13 cellular contexts compared by ENCODE assay signal in the genomic region with DNA sequence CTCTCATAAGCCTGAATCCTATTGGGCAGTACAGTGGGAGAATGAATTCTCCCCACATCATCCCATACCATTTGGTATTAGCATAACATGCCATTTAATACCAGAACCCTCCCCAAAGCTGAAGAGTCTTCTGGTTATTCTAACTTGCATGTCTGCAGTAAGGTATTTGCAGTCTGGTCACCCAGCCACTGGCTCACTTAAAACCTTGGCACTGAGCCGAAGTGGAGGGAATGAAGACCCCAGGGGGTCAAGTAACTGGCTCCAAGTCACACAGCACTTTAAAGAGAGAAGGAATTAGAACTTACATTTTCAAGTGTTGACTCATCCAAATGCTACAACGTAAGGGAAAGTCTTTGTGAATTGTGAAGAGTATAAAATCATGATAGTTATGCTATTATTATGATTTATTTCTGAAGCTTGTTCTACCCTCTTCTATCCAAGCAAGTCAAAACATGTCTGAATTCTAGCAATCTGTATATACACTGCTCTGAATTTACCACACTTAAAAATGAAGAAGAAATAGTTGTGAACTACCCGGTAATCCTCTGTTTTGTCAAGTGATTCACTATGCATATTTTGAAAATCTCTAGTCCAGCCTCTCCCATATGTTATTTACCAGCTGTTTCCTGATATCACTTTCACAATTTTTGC. TPM values are rescaled to one million over a fixed set of nuclear protein-coding genes. Genes with fewer than 3 reads are reported as not detected.
DNase-seq lines count a peak whose midpoint lies in the region; ATAC-seq and TF ChIP-seq lines count a peak whose summit lies in the region.
"Had no signal": no experiment of that assay in that cellular context is flagged by ENCODE, and none has a peak within 500 bp of the region (broad histone marks: within the 10 kb centered on the region; RNA-seq: fewer than 3 reads in every experiment).

No MANE protein-coding gene starts in this region.

- H3K9me3 ChIP-seq in Caco-2, result no peaks in the 10 kb centered on the region

- in situ Hi-C loops in astrocyte of the cerebellum (cut with HindIII; ENCODE audit: low sequenced_read_pairs), result no loop called here

- TF ChIP-seq CTCF in BJ (IDR thresholded peaks at IDR 0.05; ENCODE audit: insufficient read depth, low read depth, low read length), result no peak
- no peak for TF ChIP-seq CTCF in astrocyte of the cerebellum (IDR thresholded peaks at IDR 0.05; ENCODE audit: low read depth, low read length, missing control alignments)
- no peak for TF ChIP-seq CTCF in kidney epithelial cell (IDR thresholded peaks at IDR 0.05; ENCODE audit: insufficient read depth, low read length, poor library complexity, severe bottlenecking)
- no peak for TF ChIP-seq CTCF in Caco-2 (IDR thresholded peaks at IDR 0.05; ENCODE audit: insufficient read depth in 1 of 2, low read depth in 1 of 2, low read length in 1 of 2, severe bottlenecking in 1 of 2, unreplicated experiment in 1 of 2)

- no peak overlapping the region for H3K27ac Mint-ChIP-seq in Caco-2 (ENCODE audit: unreplicated experiment)
- H3K27ac Mint-ChIP-seq: T-cell had no signal

- no peaks in the 10 kb centered on the region for H3K4me1 Mint-ChIP-seq in Caco-2 (ENCODE audit: low read depth, unreplicated experiment)
- H3K4me1 Mint-ChIP-seq: T-cell had no signal

- H3K27me3 ChIP-seq in BJ (ENCODE audit: control insufficient read depth, insufficient read depth, low read length) (no peaks in the 10 kb centered on the region), kidney epithelial cell (ENCODE audit: control insufficient read depth, insufficient read depth, low read length) (no peaks in the 10 kb centered on the region), Caco-2 (replicated peaks; ENCODE audit: control insufficient read depth, insufficient read depth, low read length) (no peaks in the 10 kb centered on the region; the same call in 1 of the 2 replicates)

- H3K9me3 Mint-ChIP-seq in Caco-2 (ENCODE audit: unreplicated experiment), result no peaks in the 10 kb centered on the region

- no TSS peak for BruUV-seq in Caco-2 (replicated peaks; lab: Mats Ljungman, UMichigan)

- DNase-seq in BJ (ENCODE audit: low read depth) (peak; percentile 31), LHCN-M2 (ENCODE audit: low read depth) (peak; percentile 91), astrocyte of the cerebellum (ENCODE audit: low read depth) (peak; percentile 95), kidney epithelial cell (ENCODE audit: low read depth) (peak; percentile 28), Caco-2 (no peak), NCI-H510A (lab: John Stamatoyannopoulos, UW) (no peak)
- no peak for DNase-seq in stimulated activated naive CD4-positive, alpha-beta T cell (lab: John Stamatoyannopoulos, UW)
- DNase-seq: DMS153, NCI-H1092 treated with DMSO at 0.1 percent for 48 hours, substantia nigra, T-cell had no signal

- peaks cover 13% of the 10 kb centered on the region for H3K27me3 Mint-ChIP-seq in Caco-2 (ENCODE audit: insufficient read depth, unreplicated experiment)

- POLR2A ChIA-PET in BJ (lab: Charles Lee) (no interaction called here), Caco-2 (lab: Charles Lee) (no interaction called here)

- H3K36me3 Mint-ChIP-seq in Caco-2 (ENCODE audit: insufficient read depth, unreplicated experiment), result no peaks in the 10 kb centered on the region
- H3K36me3 Mint-ChIP-seq: T-cell had no signal

- no peaks in the 10 kb centered on the region for H3K4me1 ChIP-seq in Caco-2

- no peak overlapping the region for H3K4me3 ChIP-seq in BJ (ENCODE audit: low read depth, low read length)
- no peak overlapping the region for H3K4me3 ChIP-seq in astrocyte of the cerebellum (ENCODE audit: low read depth, low read length)
- H3K4me3 ChIP-seq in kidney epithelial cell (ENCODE audit: low read depth, low read length), result no peak overlapping the region
- no peak overlapping the region for H3K4me3 ChIP-seq in Caco-2 (ENCODE audit: low read depth, low read length)

- intact Hi-C loops in Caco-2 (cut with micrococcal nuclease; ENCODE audit: unreplicated experiment), result no loop called here

- CTCF ChIA-PET in BJ (lab: Yijun Ruan, JAX), result interaction anchor here (1.1 kb wide), 1 partner anchor 9 kb away, joined by 3 read pairs; no protein-coding TSS in a partner anchor
- CTCF ChIA-PET in Caco-2 (lab: Charles Lee), result no interaction called here

- no peak overlapping the region for H3K4me3 Mint-ChIP-seq in Caco-2 (ENCODE audit: unreplicated experiment)
- H3K4me3 Mint-ChIP-seq: T-cell had no signal

- no peak for ATAC-seq in HG03342 (IDR thresholded peaks at IDR 0.05; ENCODE audit: unreplicated experiment)
- ATAC-seq: T-cell had no signal

- H3K36me3 ChIP-seq in BJ (ENCODE audit: control insufficient read depth, insufficient read depth, low read length) (no peaks in the 10 kb centered on the region), kidney epithelial cell (ENCODE audit: control insufficient read depth, insufficient read depth, low read length) (no peaks in the 10 kb centered on the region), Caco-2 (ENCODE audit: control insufficient read depth, insufficient read depth, low read length) (no peaks in the 10 kb centered on the region)

RNA-seq across cellular contexts. Expression of a gene that starts 28.5 kb away (rescaled TPM):
- polyA plus RNA-seq in BJ (2011; rRNA removed), result not detected in 2 replicates
- polyA minus RNA-seq in BJ (2011; rRNA and poly(A)+ RNA removed), result not detected in 2 replicates
- total RNA-seq in LHCN-M2 (2014; rRNA removed), result not detected in 2 replicates
- not detected for polyA plus RNA-seq in LHCN-M2 (2012)
- not detected in 2 replicates for total RNA-seq in kidney epithelial cell
- not detected in 2 replicates for total RNA-seq in Caco-2 (2022)
- total RNA-seq: lung microvascular endothelial cell, T-cell had no signal

Comparison
In these comparisons a context has a peak if more than half of its experiments do, and no peak if none do; other contexts are left out.
1. DNase-seq: peak in BJ (single experiment), LHCN-M2 (single experiment), astrocyte of the cerebellum (single experiment) and kidney epithelial cell (single experiment); none in stimulated activated naive CD4-positive, alpha-beta T cell (0 of 6), Caco-2 (0 of 2) and NCI-H510A (single experiment).